ENCODE assay signal across 8 cellular contexts in genomic region chr5:78359831-78360673, GRCh38. TPM values are rescaled to one million over a fixed set of nuclear protein-coding genes. Genes with fewer than 3 reads are reported as not detected.
A peak's percentile ranks its signal among the peaks of the same experiment; 100 is the strongest.
DNase-seq lines count a peak whose midpoint lies in the region; ATAC-seq and TF ChIP-seq lines count a peak whose summit lies in the region.

A gene with protein sequence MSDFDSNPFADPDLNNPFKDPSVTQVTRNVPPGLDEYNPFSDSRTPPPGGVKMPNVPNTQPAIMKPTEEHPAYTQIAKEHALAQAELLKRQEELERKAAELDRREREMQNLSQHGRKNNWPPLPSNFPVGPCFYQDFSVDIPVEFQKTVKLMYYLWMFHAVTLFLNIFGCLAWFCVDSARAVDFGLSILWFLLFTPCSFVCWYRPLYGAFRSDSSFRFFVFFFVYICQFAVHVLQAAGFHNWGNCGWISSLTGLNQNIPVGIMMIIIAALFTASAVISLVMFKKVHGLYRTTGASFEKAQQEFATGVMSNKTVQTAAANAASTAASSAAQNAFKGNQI (plus strand): TSS chr5:78360617. CDS start chr5:78360672, 55 bp downstream.

- H3K27me3 Mint-ChIP-seq in chondrocyte (ENCODE audit: low read depth): no peaks in the 10 kb centered on the region

- peak within 1 kb of the TSS; percentile 88 for H3K4me3 Mint-ChIP-seq in chondrocyte (ENCODE audit: unreplicated experiment)

- H3K9me3 Mint-ChIP-seq in chondrocyte (ENCODE audit: low read depth): no peaks in the 10 kb centered on the region

- H3K36me3 Mint-ChIP-seq in chondrocyte (ENCODE audit: low read depth): peaks cover 7% of the 10 kb centered on the region

- peak; percentile 56 for TF ChIP-seq CTCF in chondrocyte (IDR thresholded peaks at IDR 0.05)

- peak within 1 kb of the TSS; percentile 98 for H3K27ac Mint-ChIP-seq in chondrocyte (ENCODE audit: unreplicated experiment)

- peak; percentile 86 for ATAC-seq in GM19035 (IDR thresholded peaks at IDR 0.05; ENCODE audit: unreplicated experiment)
- ATAC-seq in HG03354 (IDR thresholded peaks at IDR 0.05; ENCODE audit: poor library complexity, severe bottlenecking, unreplicated experiment): peak; percentile 81

- H3K4me1 Mint-ChIP-seq in chondrocyte (ENCODE audit: low read depth): peaks cover 32% of the 10 kb centered on the region

- DNase-seq in Ammon's horn (ENCODE audit: low spot score) (peak; percentile 88), NCI-H460 (ENCODE audit: extremely low read depth, low read depth) (peak; percentile 85), chondrocyte (ENCODE audit: low spot score) (peak; percentile 94), kidney glomerular epithelial cell (lab: John Stamatoyannopoulos, UW) (peak; percentile 79)
- DNase-seq in activated CD4-positive, alpha-beta T cell treated with anti-CD3 and anti-CD28 coated beads for 1 hour: peak; percentile 86
- DNase-seq in stimulated activated CD4-positive, alpha-beta T cell treated with anti-CD3 and anti-CD28 coated beads, Interleukin-1b, Interleukin-23, amount 100 ng/mL, for 1 hour (ENCODE audit: low read depth in 2 of 2): peak; percentile 71 to 92

RNA-seq across cellular contexts. Expression of the gene that starts here (rescaled TPM):
- total RNA-seq in NCI-H460 (2014; rRNA removed; shearing (Covaris generic)): 37.5 and 38.1 TPM in 2 replicates
- polyA plus RNA-seq in NCI-H460 (2014; cell fraction: nucleus; rRNA removed): 16.8 and 24.3 TPM in 2 replicates
- 44.8 to 51.8 TPM (median 46.2 TPM) in 3 replicates for total RNA-seq in chondrocyte

Comparison
In these comparisons a context has a peak if more than half of its experiments do, and no peak if none do; other contexts are left out.
1. Peak in every context shown above with its lines: DNase-seq and ATAC-seq.